27 cellular contexts compared by ENCODE assay signal in genomic region chrX:38069991-38070390, GRCh38.
"Had no signal": no experiment of that assay in that cellular context is flagged by ENCODE, and none has a peak within 500 bp of the region (broad histone marks: within the 10 kb centered on the region; RNA-seq: fewer than 3 reads in every experiment).

No MANE protein-coding gene starts in this region.

- ATAC-seq: stimulated activated effector memory CD8-positive, alpha-beta T cell treated with anti-CD3 and anti-CD28 coated beads, Interleukin-12 subunit alpha, Interleukin-12 subunit beta, amount 100 ng/mL, for 72 hours; stimulated activated memory B cell treated with anti-CD40 and anti-IgM and Interleukin-4, amounts not matched to agents 10 μg/mL and 1 μg/mL and 100 μg/mL, for 72 hours; stimulated activated naive B cell treated with anti-CD40 and anti-IgM and Interleukin-4, amounts not matched to agents 10 μg/mL and 1 μg/mL and 100 μg/mL, for 72 hours; stimulated activated naive CD8-positive, alpha-beta T cell treated with anti-CD3 and anti-CD28 coated beads, Interleukin-15, amount 100 ng/mL, for 72 hours; stimulated activated naive CD8-positive, alpha-beta T cell treated with anti-CD3 and anti-CD28 coated beads, Interleukin-15, Interleukin-2, amounts not matched to agents 100 U/mL and 50 U/mL, for 24 hours; upper lobe of right lung had no signal

- H3K9me3 ChIP-seq: stomach, suprapubic skin, testis, thoracic aorta, thyroid gland, tibial artery, tibial nerve, transverse colon, upper lobe of left lung, upper lobe of right lung, uterus, vagina had no signal

- H3K4me3 ChIP-seq: stomach, suprapubic skin, testis, thoracic aorta, thyroid gland, tibial artery, tibial nerve, transverse colon, upper lobe of left lung, upper lobe of right lung, uterus, vagina had no signal

- H3K36me3 ChIP-seq: stomach, suprapubic skin, thoracic aorta, thyroid gland, tibial artery, tibial nerve, transverse colon, upper lobe of left lung, upper lobe of right lung, uterus, vagina had no signal

- H3K27me3 ChIP-seq: stomach, suprapubic skin, testis, thyroid gland, tibial artery, tibial nerve, transverse colon, upper lobe of left lung, upper lobe of right lung, vagina had no signal

- H3K27ac ChIP-seq: stomach, suprapubic skin, testis, thoracic aorta, thyroid gland, tibial artery, tibial nerve, transverse colon, upper lobe of left lung, upper lobe of right lung, uterus, vagina had no signal

- H3K4me1 ChIP-seq: stomach, suprapubic skin, testis, thyroid gland, tibial artery, tibial nerve, transverse colon, upper lobe of left lung, upper lobe of right lung, uterus, vagina had no signal

- FAIRE-seq: urothelium cell line had no signal

- DNase-seq: stimulated activated CD4-positive, alpha-beta T cell treated with anti-CD3 and anti-CD28 coated beads, Interleukin-2, amount 100 ng/mL, for 48 hours; stimulated activated CD4-positive, alpha-beta T cell treated with anti-CD3 and anti-CD28 coated beads, Interleukin-4, amount 100 ng/mL, for 1 hour; stimulated activated CD4-positive, alpha-beta T cell treated with anti-CD3 and anti-CD28 coated beads, Interleukin-4, amount 100 ng/mL, for 24 hours; stimulated activated CD4-positive, alpha-beta T cell treated with anti-CD3 and anti-CD28 coated beads, Interleukin-4, amount 100 ng/mL, for 4 hours; stimulated activated CD8-positive, alpha-beta memory T cell treated with anti-CD3 and anti-CD28 coated beads, Interleukin-4, amount 100 ng/mL, for 48 hours; stimulated activated naive B cell treated with anti-CD40 and anti-IgM and Interleukin-4, amounts not matched to agents 10 μg/mL and 1 μg/mL and 100 μg/mL, for 72 hours; stimulated activated naive CD4-positive, alpha-beta T cell; stimulated activated naive CD4-positive, alpha-beta T cell treated with Interleukin-2 at 50 U/mL for 16 hours; stimulated activated naive CD8-positive, alpha-beta T cell treated with anti-CD3 and anti-CD28 coated beads, Interleukin-15, amount 100 ng/mL, for 72 hours; stimulated activated naive CD8-positive, alpha-beta T cell treated with anti-CD3 and anti-CD28 coated beads, Interleukin-15, Interleukin-2, amounts not matched to agents 100 U/mL and 50 U/mL, for 24 hours; stomach; substantia nigra; testis; thyroid gland; tibial artery; transverse colon; trophoblast cell; upper lobe of left lung; upper lobe of right lung; uterus had no signal
